ENCODE assay signal across 19 cellular contexts in genomic region chr12:48420031-48420775, GRCh38. TPM values are rescaled to one million over a fixed set of nuclear protein-coding genes. Genes with fewer than 3 reads are reported as not detected.
DNase-seq lines count a peak whose midpoint lies in the region; TF ChIP-seq lines count a peak whose summit lies in the region.
"Had no signal": no experiment of that assay in that cellular context is flagged by ENCODE, and none has a peak within 500 bp of the region (broad histone marks: within the 10 kb centered on the region; RNA-seq: fewer than 3 reads in every experiment).

No MANE protein-coding gene starts in this region.

- H3K27ac ChIP-seq in A673 (ENCODE audit: low read depth, low read length, poor library complexity, severe bottlenecking) (peak overlapping the region; percentile 59), caudate nucleus (ENCODE audit: low read depth, low read length) (no peak overlapping the region), MM.1S (ENCODE audit: low read length) (no peak overlapping the region)
- H3K27ac ChIP-seq: GM23248 had no signal

- TF ChIP-seq CTCF in A673 (conservative IDR thresholded peaks at IDR 0.05; ENCODE audit: low read depth, low read length), result no peak
- no peak for TF ChIP-seq CTCF in fibroblast of villous mesenchyme (IDR thresholded peaks at IDR 0.05; ENCODE audit: insufficient read depth, low read depth, low read length)
- no peak for TF ChIP-seq CTCF in retinal pigment epithelial cell (conservative IDR thresholded peaks at IDR 0.05; ENCODE audit: low read depth, low read length)
- TF ChIP-seq CTCF in MM.1S (IDR thresholded peaks at IDR 0.05; ENCODE audit: low read length), result no peak

- H2AFZ ChIP-seq in MM.1S (ENCODE audit: low read length), result no peak overlapping the region
- H2AFZ ChIP-seq: GM23248 had no signal

- DNase-seq in A673 (ENCODE audit: low spot score), result peak; percentile 51
- DNase-seq in astrocyte of the hippocampus (ENCODE audit: low read depth, low spot score), result peak; percentile 31
- peak; percentile 86 for DNase-seq in fibroblast of villous mesenchyme (ENCODE audit: low read depth)
- peak; percentile 47 for DNase-seq in retinal pigment epithelial cell (ENCODE audit: low read depth)
- DNase-seq in activated effector memory CD4-positive, alpha-beta T cell treated with Interleukin-2 at 50 U/mL for 16 hours, result no peak
- no peak for DNase-seq in caudate nucleus (lab: John Stamatoyannopoulos, UW)
- no peak for DNase-seq in inferior parietal cortex (ENCODE audit: extremely low spot score)
- DNase-seq in MM.1S, result no peak
- DNase-seq: 8988T; Caco-2; CD4-positive, alpha-beta T cell; GDM1; GM23248; NCI-H1694 treated with DMSO at 0.1 percent for 48 hours; NCI-H2107; NCI-H510A treated with DMSO at 0.1 percent for 48 hours; NCI-H82; Right ventricle myocardium superior had no signal

- no TSS peak for BruUV-seq in A673 (replicated peaks; lab: Mats Ljungman, UMichigan)

- H3K27me3 ChIP-seq in A673 (replicated peaks; ENCODE audit: insufficient read depth, low read depth, low read length, poor library complexity), result no peaks in the 10 kb centered on the region
- no peaks in the 10 kb centered on the region for H3K27me3 ChIP-seq in MM.1S (replicated peaks; ENCODE audit: insufficient read depth, low read length)

- H3K9me3 ChIP-seq in A673 (ENCODE audit: low read depth, low read length, poor library complexity, severe bottlenecking) (no peaks in the 10 kb centered on the region), MM.1S (replicated peaks; ENCODE audit: insufficient read depth, low read length) (no peaks in the 10 kb centered on the region)
- H3K9me3 ChIP-seq: Caco-2 had no signal

- intact Hi-C loops in A673 (cut with micrococcal nuclease; ENCODE audit: unreplicated experiment), result no loop called here

- no peaks in the 10 kb centered on the region for H3K9me2 ChIP-seq in MM.1S (replicated peaks; ENCODE audit: insufficient read depth, low read length)

- H3K9ac ChIP-seq in MM.1S (ENCODE audit: low read length), result no peak overlapping the region
- H3K9ac ChIP-seq: GM23248 had no signal

- POLR2A ChIA-PET in A673 (lab: Charles Lee; ENCODE audit: low non-redundant PET), result no interaction called here

- H3K4me2 ChIP-seq in MM.1S (ENCODE audit: low read depth, low read length), result no peak overlapping the region

- H3K4me3 ChIP-seq in A673 (ENCODE audit: low read depth, low read length, poor library complexity, severe bottlenecking) (no peak overlapping the region), fibroblast of villous mesenchyme (ENCODE audit: low read depth, low read length) (no peak overlapping the region), retinal pigment epithelial cell (ENCODE audit: low read length) (no peak overlapping the region), MM.1S (ENCODE audit: low read length) (no peak overlapping the region)
- H3K4me3 ChIP-seq: GM23248 had no signal

- H3F3A ChIP-seq in MM.1S (ENCODE audit: insufficient read depth, low read length), result no peaks in the 10 kb centered on the region

- no peaks in the 10 kb centered on the region for H3K79me2 ChIP-seq in MM.1S (ENCODE audit: low read length)

- CTCF ChIA-PET in A673 (lab: Charles Lee), result no interaction called here

- no peaks in the 10 kb centered on the region for H3K4me1 ChIP-seq in A673 (ENCODE audit: insufficient read depth, low read length, poor library complexity, severe bottlenecking)
- H3K4me1 ChIP-seq in MM.1S (ENCODE audit: low read length), result no peaks in the 10 kb centered on the region

- H3K36me3 ChIP-seq in A673 (ENCODE audit: insufficient read depth, low read length, poor library complexity, severe bottlenecking), result no peaks in the 10 kb centered on the region
- H3K36me3 ChIP-seq in MM.1S (replicated peaks; ENCODE audit: insufficient read depth, low read length), result no peaks in the 10 kb centered on the region

- H4K20me1 ChIP-seq in MM.1S (ENCODE audit: insufficient read depth, low read length), result no peaks in the 10 kb centered on the region

RNA-seq across cellular contexts. Expression of gene ANP32D, which starts 52.2 kb away (rescaled TPM):
- total RNA-seq in A673 (2021) (not detected in 2 replicates), fibroblast of villous mesenchyme (not detected in 2 replicates)
- total RNA-seq: Caco-2; CD4-positive, alpha-beta T cell; GM23248; LHCN-M2; Right ventricle myocardium superior had no signal

Comparison
In these comparisons a context has a peak if more than half of its experiments do, and no peak if none do; other contexts are left out.
1. DNase-seq: peak in A673 (single experiment), astrocyte of the hippocampus (single experiment), fibroblast of villous mesenchyme (single experiment) and retinal pigment epithelial cell (single experiment); none in activated effector memory CD4-positive, alpha-beta T cell treated with Interleukin-2 at 50 U/mL for 16 hours (single experiment), caudate nucleus (0 of 61), inferior parietal cortex (single experiment) and MM.1S (single experiment).